In genomic region chr12:33967760-33968159, GRCh38 we compare ENCODE assay signal across 28 cellular contexts.
"Had no signal": no experiment of that assay in that cellular context is flagged by ENCODE, and none has a peak within 500 bp of the region (broad histone marks: within the 10 kb centered on the region; RNA-seq: fewer than 3 reads in every experiment).

No MANE protein-coding gene starts in this region.

- H3K4me2 ChIP-seq: smooth muscle cell had no signal

- H3K27me3 ChIP-seq: dorsolateral prefrontal cortex, esophagus muscularis mucosa, heart right ventricle, neutrophil, pancreas, right atrium auricular region, suprapubic skin, transverse colon, upper lobe of right lung, uterus had no signal

- ATAC-seq: heart right ventricle; left lobe of liver; mucosa of descending colon; natural killer cell treated with Interleukin-12 subunit alpha and Interleukin-12 subunit beta and Interleukin-15 and Interleukin-18, amount 100 ng/mL, for 72 hours; pancreas; sciatic nerve; stimulated activated naive CD8-positive, alpha-beta T cell treated with anti-CD3 and anti-CD28 coated beads, Interleukin-15, amount 100 ng/mL, for 72 hours; upper lobe of right lung had no signal

- H3K4me1 ChIP-seq: esophagus muscularis mucosa, heart right ventricle, pancreas, right atrium auricular region, suprapubic skin, transverse colon, upper lobe of right lung, uterus had no signal

- H3K27ac ChIP-seq: dorsolateral prefrontal cortex, esophagus muscularis mucosa, heart right ventricle, neutrophil, pancreas, right atrium auricular region, suprapubic skin, transverse colon, upper lobe of right lung, uterus had no signal

- DNase-seq: dorsolateral prefrontal cortex; effector CD4-positive, alpha-beta T cell; foreskin melanocyte; glutamatergic neuron; heart right ventricle; kidney; mesenchymal stem cell; mucosa of descending colon; naive B cell; pancreas; stimulated activated CD4-positive, alpha-beta T cell treated with anti-CD3 and anti-CD28 coated beads, Interleukin-12 subunit alpha, Interleukin-12 subunit beta, amount 100 ng/mL, for 4 hours; stimulated activated CD4-positive, alpha-beta T cell treated with anti-CD3 and anti-CD28 coated beads, Interleukin-1b, Interleukin-23, amount 100 ng/mL, for 48 hours; stimulated activated CD4-positive, alpha-beta T cell treated with anti-CD3 and anti-CD28 coated beads, Interleukin-4, amount 100 ng/mL, for 1 hour; stimulated activated CD8-positive, alpha-beta memory T cell treated with anti-CD3 and anti-CD28 coated beads, Interleukin-4, amount 100 ng/mL, for 48 hours; stimulated activated naive CD4-positive, alpha-beta T cell; stimulated activated naive CD8-positive, alpha-beta T cell treated with anti-CD3 and anti-CD28 coated beads, Interleukin-15, amount 100 ng/mL, for 72 hours; transverse colon; upper lobe of right lung; uterus had no signal

- H3K4me3 ChIP-seq: dorsolateral prefrontal cortex, esophagus muscularis mucosa, heart right ventricle, lung, mucosa of descending colon, pancreas, right atrium auricular region, smooth muscle cell, suprapubic skin, transverse colon, upper lobe of right lung, uterus had no signal

- H3K9me3 ChIP-seq: esophagus muscularis mucosa, neutrophil, pancreas, right atrium auricular region, suprapubic skin, transverse colon, upper lobe of right lung, uterus had no signal

- H3K36me3 ChIP-seq: esophagus muscularis mucosa, heart right ventricle, neutrophil, pancreas, right atrium auricular region, suprapubic skin, transverse colon, upper lobe of right lung, uterus had no signal
